Comparison of ENCODE assay signal across 8 cellular contexts in the genomic region with DNA sequence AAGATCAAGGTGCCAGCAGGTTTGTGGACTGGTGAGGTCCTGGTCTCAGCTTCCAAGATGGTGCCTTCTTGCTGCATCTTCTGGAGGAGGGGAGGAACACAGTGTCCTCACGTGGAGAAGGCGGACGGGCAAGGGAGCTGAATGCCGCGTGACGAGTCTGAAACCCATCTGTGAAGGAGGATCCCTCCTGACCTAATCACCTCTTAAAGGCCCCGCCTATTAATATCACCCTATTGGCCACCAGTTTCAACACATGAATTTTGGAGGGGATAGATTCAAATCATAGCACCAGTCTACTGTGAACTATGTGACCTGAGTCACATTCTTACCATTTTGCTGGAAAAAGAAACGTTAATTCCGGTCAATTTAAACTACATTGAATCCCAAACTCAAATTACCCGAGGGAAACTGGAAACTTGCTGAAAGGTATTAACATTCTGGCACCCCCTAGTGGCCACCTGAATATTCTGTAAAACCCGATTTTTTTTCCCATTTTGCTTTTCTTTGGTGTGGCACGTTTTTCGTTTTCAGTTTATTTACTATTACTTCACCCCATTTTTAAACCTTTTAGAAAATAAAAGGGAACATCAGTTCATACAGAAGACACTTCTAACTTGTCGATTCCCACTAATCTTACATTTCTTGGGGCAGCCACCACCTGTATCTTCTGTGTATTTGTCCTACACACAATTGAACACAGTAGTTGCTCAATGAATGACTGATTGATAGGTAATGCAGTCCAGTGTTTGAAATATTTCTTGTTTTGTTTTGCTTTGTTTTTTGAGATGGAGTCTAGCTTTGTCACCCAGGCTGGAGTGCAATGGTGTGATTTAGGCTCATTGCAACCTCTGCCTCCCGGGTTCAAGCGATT. TPM values are rescaled to one million over a fixed set of nuclear protein-coding genes. Genes with fewer than 3 reads are reported as not detected.
A peak's percentile ranks its signal among the peaks of the same experiment; 100 is the strongest.
DNase-seq lines count a peak whose midpoint lies in the region; ATAC-seq and TF ChIP-seq lines count a peak whose summit lies in the region.

No MANE protein-coding gene starts in this region.

- H3K79me1 ChIP-seq in mesenchymal stem cell (replicated peaks; ENCODE audit: low read length, poor library complexity, severe bottlenecking), result no peaks in the 10 kb centered on the region

- H3K27ac Mint-ChIP-seq in type B pancreatic cell, result no peak overlapping the region

- 49% methylated on average over 16 of the region's 16 CpGs for WGBS in mesenchymal stem cell

- no peak overlapping the region for H2BK15ac ChIP-seq in mesenchymal stem cell (ENCODE audit: low read depth, poor library complexity, severe bottlenecking)

- no peaks in the 10 kb centered on the region for H3K36me3 ChIP-seq in mesenchymal stem cell (ENCODE audit: control insufficient read depth in 1 of 2, insufficient read depth in 2 of 2, low read depth in 1 of 2, low read length in 2 of 2)

- no peak overlapping the region for H3K23ac ChIP-seq in mesenchymal stem cell (ENCODE audit: low read length in 2 of 2)

- H3K4me1 ChIP-seq in mesenchymal stem cell (ENCODE audit: control insufficient read depth, insufficient read depth, low read depth, low read length), result peaks cover 2% of the 10 kb centered on the region

- no peak overlapping the region for H3K4me3 Mint-ChIP-seq in type B pancreatic cell

- no peak overlapping the region for H2AK5ac ChIP-seq in mesenchymal stem cell (ENCODE audit: low read length, severe bottlenecking)

- no peaks in the 10 kb centered on the region for H3K27me3 ChIP-seq in mesenchymal stem cell (ENCODE audit: control insufficient read depth in 1 of 2, insufficient read depth in 1 of 2, low read length in 2 of 2)

- no peaks in the 10 kb centered on the region for H3K36me3 Mint-ChIP-seq in type B pancreatic cell

- H2BK5ac ChIP-seq in mesenchymal stem cell (ENCODE audit: low read depth, low read length, poor library complexity, severe bottlenecking), result no peak overlapping the region

- H4K8ac ChIP-seq in mesenchymal stem cell (ENCODE audit: low read length), result no peak overlapping the region

- no peak overlapping the region for H2BK120ac ChIP-seq in mesenchymal stem cell (ENCODE audit: low read depth, low read length)

- no peak overlapping the region for H2BK12ac ChIP-seq in mesenchymal stem cell (ENCODE audit: low read length in 2 of 2)

- H3K4me3 ChIP-seq in mesenchymal stem cell (ENCODE audit: insufficient read depth in 1 of 2, low read depth in 1 of 2, low read length in 2 of 2), result no peak overlapping the region

- H3K27me3 Mint-ChIP-seq in type B pancreatic cell, result no peaks in the 10 kb centered on the region

- H3K9ac ChIP-seq in mesenchymal stem cell (ENCODE audit: low read length), result no peak overlapping the region

- no peak overlapping the region for H3K27ac ChIP-seq in mesenchymal stem cell (ENCODE audit: low read length, poor library complexity, severe bottlenecking)

- H3K4me2 ChIP-seq in mesenchymal stem cell (ENCODE audit: low read length, poor library complexity, severe bottlenecking), result peak overlapping the region; percentile 55

- DNase-seq in D341Med (ENCODE audit: low spot score) (peak; percentile 53), T-helper 1 cell (peak in 4 of 5 donors; percentile 12 to 42 (median 26)), dedifferentiated amniotic fluid mesenchymal stem cell (ENCODE audit: extremely low spot score) (peak; percentile 74), mesenchymal stem cell (peak; percentile 52), type B pancreatic cell (ENCODE audit: extremely low spot score, unreplicated experiment) (no peak)

- no peaks in the 10 kb centered on the region for H3K9me3 Mint-ChIP-seq in type B pancreatic cell

- H3K9me3 ChIP-seq in mesenchymal stem cell (ENCODE audit: control insufficient read depth, low read length), result no peaks in the 10 kb centered on the region

- H3K14ac ChIP-seq in mesenchymal stem cell (ENCODE audit: low read length in 2 of 2), result no peak overlapping the region

- H4K91ac ChIP-seq in mesenchymal stem cell (ENCODE audit: low read length), result no peak overlapping the region

- H2AFZ ChIP-seq in mesenchymal stem cell (ENCODE audit: low read depth, low read length), result no peak overlapping the region

- H3K18ac ChIP-seq in mesenchymal stem cell (ENCODE audit: low read depth in 1 of 2, low read length in 2 of 2), result no peak overlapping the region

- no peak overlapping the region for H3K4ac ChIP-seq in mesenchymal stem cell (ENCODE audit: low read depth in 1 of 2, low read length in 2 of 2)

- peak; percentile 80 for TF ChIP-seq CTCF in LNCAP (IDR thresholded peaks at IDR 0.05)
- TF ChIP-seq CTCF in type B pancreatic cell (conservative IDR thresholded peaks at IDR 0.05), result peak; percentile 94

- peaks cover 5% of the 10 kb centered on the region for H3K4me1 Mint-ChIP-seq in type B pancreatic cell (ENCODE audit: unreplicated experiment)

- ATAC-seq in GM19395 (IDR thresholded peaks at IDR 0.05; ENCODE audit: unreplicated experiment) (peak; percentile 78), HG02970 (IDR thresholded peaks at IDR 0.05; ENCODE audit: low FRiP score, unreplicated experiment) (no peak)

RNA-seq across cellular contexts. Expression of a gene that starts 17.9 kb away (rescaled TPM):
- polyA plus RNA-seq in mesenchymal stem cell (2013, experiment 1 of 2), result 0.64 TPM
- 0.75 TPM for polyA plus RNA-seq in mesenchymal stem cell (2013, experiment 2 of 2)
- total RNA-seq in type B pancreatic cell (ENCODE audit: low replicate concordance), result 0.24 and 1.9 TPM in 2 replicates

RNA-seq across cellular contexts. Expression of a gene that starts 24.0 kb away (rescaled TPM):
- polyA plus RNA-seq in mesenchymal stem cell (2013, experiment 1 of 2), result 12.9 TPM
- polyA plus RNA-seq in mesenchymal stem cell (2013, experiment 2 of 2), result 12.5 TPM
- total RNA-seq in type B pancreatic cell (ENCODE audit: low replicate concordance), result 22.7 and 28.6 TPM in 2 replicates
